23 cellular contexts compared by ENCODE assay signal in genomic region chr11:61864814-61865775, GRCh38. TPM values are rescaled to one million over a fixed set of nuclear protein-coding genes. Genes with fewer than 3 reads are reported as not detected.
DNase-seq lines count a peak whose midpoint lies in the region; ATAC-seq and TF ChIP-seq lines count a peak whose summit lies in the region.
"Had no signal": no experiment of that assay in that cellular context is flagged by ENCODE, and none has a peak within 500 bp of the region (broad histone marks: within the 10 kb centered on the region; RNA-seq: fewer than 3 reads in every experiment).

No MANE protein-coding gene starts in this region.

- H3K4me2 ChIP-seq in IMR-90 (ENCODE audit: low read depth, low read length): no peak overlapping the region

- no peak overlapping the region for H3K4me3 Mint-ChIP-seq in activated CD4-positive, alpha-beta T cell treated with anti-CD3 and anti-CD28 coated beads, Interleukin-2, amount 10 ng/mL, durations not matched to agents 7 days and 5 days
- H3K4me3 Mint-ChIP-seq in chondrocyte (ENCODE audit: unreplicated experiment): no peak overlapping the region
- H3K4me3 Mint-ChIP-seq in osteocyte (ENCODE audit: unreplicated experiment): no peak overlapping the region
- H3K4me3 Mint-ChIP-seq: B cell, HFFc6 had no signal

- no peaks in the 10 kb centered on the region for H3K9me3 Mint-ChIP-seq in activated CD4-positive, alpha-beta T cell treated with anti-CD3 and anti-CD28 coated beads, Interleukin-2, amount 10 ng/mL, durations not matched to agents 7 days and 5 days
- H3K9me3 Mint-ChIP-seq in chondrocyte (ENCODE audit: low read depth) (no peaks in the 10 kb centered on the region), osteocyte (ENCODE audit: unreplicated experiment) (no peaks in the 10 kb centered on the region)
- H3K9me3 Mint-ChIP-seq: HFFc6 had no signal

- WGBS in IMR-90 (ENCODE audit: extremely low coverage in 2 of 2, insufficient read length in 1 of 2), 2 experiments: 93% methylated on average over 8 of the region's 20 CpGs; no CpG with 5 or more reads in 1 of the 2 experiments

- no peak overlapping the region for H3K56ac ChIP-seq in IMR-90 (ENCODE audit: extremely low read depth, insufficient read depth, low read length)

- POLR2A ChIA-PET in activated CD4-positive, alpha-beta T cell treated with anti-CD3 and anti-CD28 coated beads, Interleukin-2, amount 10 ng/mL, durations not matched to agents 7 days and 5 days (lab: Charles Lee): no interaction called here
- POLR2A ChIA-PET in IMR-90 (lab: Charles Lee; ENCODE audit: unreplicated experiment): no interaction called here

- dilution Hi-C loops in IMR-90 (cut with HindIII; ENCODE audit: low sequenced_read_pairs, unreplicated experiment): no loop called here

- H3K27me3 Mint-ChIP-seq in activated CD4-positive, alpha-beta T cell treated with anti-CD3 and anti-CD28 coated beads, Interleukin-2, amount 10 ng/mL, durations not matched to agents 7 days and 5 days: no peaks in the 10 kb centered on the region
- H3K27me3 Mint-ChIP-seq in chondrocyte (ENCODE audit: low read depth): no peaks in the 10 kb centered on the region
- no peaks in the 10 kb centered on the region for H3K27me3 Mint-ChIP-seq in osteocyte (ENCODE audit: unreplicated experiment)
- H3K27me3 Mint-ChIP-seq: B cell; CD4-positive, CD25-positive, alpha-beta regulatory T cell had no signal

- H3K14ac ChIP-seq in IMR-90 (replicated peaks; ENCODE audit: low read depth, low read length): no peak overlapping the region

- no peaks in the 10 kb centered on the region for H3K4me1 ChIP-seq in IMR-90 (ENCODE audit: control insufficient read depth, insufficient read depth, low read length)

- no peak for TF ChIP-seq CTCF in IMR-90 (conservative IDR thresholded peaks at IDR 0.05; ENCODE audit: low read depth, low read length)
- TF ChIP-seq CTCF in chondrocyte (IDR thresholded peaks at IDR 0.05): no peak
- no peak for TF ChIP-seq CTCF in osteocyte (IDR thresholded peaks at IDR 0.05)

- no peak overlapping the region for H2BK20ac ChIP-seq in IMR-90 (ENCODE audit: low read depth, low read length)

- ATAC-seq in IMR-90 (ENCODE audit: low read depth) (no peak), GM18867 (IDR thresholded peaks at IDR 0.05; ENCODE audit: unreplicated experiment) (no peak)
- ATAC-seq: Panc1 had no signal

- no peak for TF ChIP-seq POLR2A in IMR-90 (IDR thresholded peaks at IDR 0.05; ENCODE audit: low read depth, low read length)

- H2AFZ ChIP-seq in IMR-90 (replicated peaks; ENCODE audit: low read length, poor library complexity): peak overlapping the region; percentile 10

- H3K23ac ChIP-seq in IMR-90 (ENCODE audit: low read depth, low read length): no peak overlapping the region

- no peaks in the 10 kb centered on the region for H4K20me1 ChIP-seq in IMR-90 (ENCODE audit: insufficient read depth, low read length)

- no peak overlapping the region for H3K18ac ChIP-seq in IMR-90 (ENCODE audit: low read depth, low read length)

- intact Hi-C loops in IMR-90 (cut with micrococcal nuclease): no loop called here

- H3K9me1 ChIP-seq in IMR-90 (ENCODE audit: insufficient read depth, low read length): no peaks in the 10 kb centered on the region

- H3K27ac ChIP-seq in IMR-90 (ENCODE audit: insufficient read depth, low read length): no peak overlapping the region
- H3K27ac ChIP-seq: 22Rv1 had no signal

- H3K36me3 ChIP-seq in IMR-90 (ENCODE audit: control insufficient read depth, insufficient read depth, low read length): peaks cover 35% of the 10 kb centered on the region
- H3K36me3 ChIP-seq: MG63 had no signal

- H3K27me3 ChIP-seq in IMR-90 (ENCODE audit: control insufficient read depth, insufficient read depth, low read length): no peaks in the 10 kb centered on the region
- H3K27me3 ChIP-seq: MG63 had no signal

- no peak overlapping the region for H2BK120ac ChIP-seq in IMR-90 (ENCODE audit: low read depth, low read length)

- H3K9me3 ChIP-seq in IMR-90 (ENCODE audit: control insufficient read depth, insufficient read depth, low read length): no peaks in the 10 kb centered on the region
- H3K9me3 ChIP-seq: Caco-2, MG63 had no signal

- TF ChIP-seq RAD21 in IMR-90 (IDR thresholded peaks at IDR 0.05; ENCODE audit: low read length): no peak

- H4K91ac ChIP-seq in IMR-90 (ENCODE audit: insufficient read depth, low read depth, low read length): no peak overlapping the region

- in situ Hi-C loops in IMR-90 (cut with MboI; ENCODE audit: low sequenced_read_pairs): loop anchor here (25.0 kb wide), 1 partner anchor 447 kb away; no protein-coding TSS in a partner anchor

- no peak overlapping the region for H4K5ac ChIP-seq in IMR-90 (ENCODE audit: low read depth, low read length)

- no peaks in the 10 kb centered on the region for H3K79me1 ChIP-seq in IMR-90 (ENCODE audit: low read depth in 1 of 2, low read length in 2 of 2)

- no peak overlapping the region for H4K8ac ChIP-seq in IMR-90 (ENCODE audit: low read depth in 2 of 2, low read length in 2 of 2)

- H3K27ac Mint-ChIP-seq in activated CD4-positive, alpha-beta T cell treated with anti-CD3 and anti-CD28 coated beads, Interleukin-2, amount 10 ng/mL, durations not matched to agents 7 days and 5 days: peak overlapping the region; percentile 19
- H3K27ac Mint-ChIP-seq in chondrocyte (ENCODE audit: unreplicated experiment) (no peak overlapping the region), osteocyte (ENCODE audit: unreplicated experiment) (no peak overlapping the region)
- H3K27ac Mint-ChIP-seq: B cell; CD4-positive, CD25-positive, alpha-beta regulatory T cell; HFFc6 had no signal

- H3K9ac ChIP-seq in IMR-90 (ENCODE audit: low read depth, low read length): no peak overlapping the region

- peak overlapping the region; percentile 24 for H2AK9ac ChIP-seq in IMR-90 (replicated peaks; ENCODE audit: low read depth, low read length, poor library complexity)

- H3K4ac ChIP-seq in IMR-90 (ENCODE audit: low read depth, low read length): no peak overlapping the region

- H3K36me3 Mint-ChIP-seq in activated CD4-positive, alpha-beta T cell treated with anti-CD3 and anti-CD28 coated beads, Interleukin-2, amount 10 ng/mL, durations not matched to agents 7 days and 5 days (ENCODE audit: low read depth): peaks cover 17% of the 10 kb centered on the region
- H3K36me3 Mint-ChIP-seq in chondrocyte (ENCODE audit: low read depth) (peaks cover 19% of the 10 kb centered on the region), osteocyte (ENCODE audit: unreplicated experiment) (peaks cover 14% of the 10 kb centered on the region)
- H3K36me3 Mint-ChIP-seq: CD4-positive, CD25-positive, alpha-beta regulatory T cell had no signal

- no peak for DNase-seq in activated CD4-positive, alpha-beta T cell treated with anti-CD3 and anti-CD28 coated beads, Interleukin-2, amount 10 ng/mL, durations not matched to agents 7 days and 5 days
- DNase-seq in activated CD4-positive, alpha-beta T cell treated with anti-CD3 and anti-CD28 coated beads, Interleukin-2, amount 50 U/mL, for 48 hours: no peak
- DNase-seq in IMR-90 (no peak), chondrocyte (ENCODE audit: low spot score) (peak; percentile 86), osteocyte (ENCODE audit: extremely low spot score, unreplicated experiment) (peak; percentile 80), medulla oblongata (ENCODE audit: extremely low spot score) (no peak), DMS53 treated with DMSO at 0.1 percent for 48 hours (lab: John Stamatoyannopoulos, UW; ENCODE audit: unreplicated experiment) (no peak)
- DNase-seq: Caco-2; CD4-positive, CD25-positive, alpha-beta regulatory T cell; GDM1; HFFc6; Kasumi-1; MG63; NCI-H1092 treated with DMSO at 0.1 percent for 48 hours; NCI-H146; NCI-H2029 treated with DMSO at 0.1 percent for 48 hours; NCI-H2171; NCI-H446 treated with DMSO at 0.1 percent for 48 hours; Right ventricle myocardium superior had no signal

- no peak overlapping the region for H3K4me3 ChIP-seq in IMR-90 (ENCODE audit: insufficient read depth, low read depth, low read length)
- H3K4me3 ChIP-seq: MG63 had no signal

- no peaks in the 10 kb centered on the region for H3K4me1 Mint-ChIP-seq in activated CD4-positive, alpha-beta T cell treated with anti-CD3 and anti-CD28 coated beads, Interleukin-2, amount 10 ng/mL, durations not matched to agents 7 days and 5 days
- H3K4me1 Mint-ChIP-seq in chondrocyte (ENCODE audit: low read depth) (peaks cover 6% of the 10 kb centered on the region), osteocyte (ENCODE audit: unreplicated experiment) (peaks cover 5% of the 10 kb centered on the region)
- H3K4me1 Mint-ChIP-seq: B cell; CD4-positive, CD25-positive, alpha-beta regulatory T cell had no signal

- CTCF ChIA-PET in activated CD4-positive, alpha-beta T cell treated with anti-CD3 and anti-CD28 coated beads, Interleukin-2, amount 10 ng/mL, durations not matched to agents 7 days and 5 days (lab: Charles Lee): interaction anchor here (1.0 kb wide), 1 partner anchor 50 kb away, joined by 3 read pairs; no protein-coding TSS in a partner anchor
- CTCF ChIA-PET in IMR-90 (lab: Yijun Ruan, JAX): no interaction called here

- H2BK15ac ChIP-seq in IMR-90 (ENCODE audit: low read depth, low read length): no peak overlapping the region

- no peak overlapping the region for H2AK5ac ChIP-seq in IMR-90 (ENCODE audit: low read depth, low read length)

- no peak overlapping the region for H2BK5ac ChIP-seq in IMR-90 (ENCODE audit: low read depth, low read length, poor library complexity, severe bottlenecking)

- BruUV-seq in IMR-90 (replicated peaks; lab: Mats Ljungman, UMichigan): no TSS peak

RNA-seq across cellular contexts. Expression of gene FADS3, which starts 26.2 kb away (rescaled TPM):
- 1 to 10 TPM; 2.9 to 3.7 TPM for total RNA-seq in activated CD4-positive, alpha-beta T cell treated with anti-CD3 and anti-CD28 coated beads, Interleukin-2, amount 10 ng/mL, durations not matched to agents 7 days and 5 days
- total RNA-seq in IMR-90 (2012; rRNA removed) (38.0 and 54.5 TPM in 2 replicates), chondrocyte (206 to 263 TPM (median 255 TPM) in 3 replicates), osteocyte (117 and 118 TPM in 2 replicates)
- 110 and 147 TPM in 2 replicates for polyA plus RNA-seq in IMR-90 (2012; rRNA removed)
- 34.0 and 101 TPM in 2 replicates for polyA plus RNA-seq in IMR-90 (2012; cell fraction: cytosol; rRNA removed)
- 556 and 1,224 TPM in 2 replicates for polyA plus RNA-seq in IMR-90 (2012; cell fraction: nucleus; rRNA removed; ENCODE audit: low replicate concordance)

RNA-seq across cellular contexts. Expression of gene FADS2, which starts 37.0 kb away (rescaled TPM):
- total RNA-seq in activated CD4-positive, alpha-beta T cell treated with anti-CD3 and anti-CD28 coated beads, Interleukin-2, amount 10 ng/mL, durations not matched to agents 7 days and 5 days: 100 to 1,000 TPM; 128 to 135 TPM
- 31.9 and 33.3 TPM in 2 replicates for total RNA-seq in IMR-90 (2012; rRNA removed)
- 88.4 and 98.4 TPM in 2 replicates for polyA plus RNA-seq in IMR-90 (2012; rRNA removed)
- 45.4 and 87.9 TPM in 2 replicates for polyA plus RNA-seq in IMR-90 (2012; cell fraction: cytosol; rRNA removed)
- 69.4 and 94.9 TPM in 2 replicates for polyA plus RNA-seq in IMR-90 (2012; cell fraction: nucleus; rRNA removed; ENCODE audit: low replicate concordance)
- 202 to 315 TPM (median 297 TPM) in 3 replicates for total RNA-seq in chondrocyte
- total RNA-seq in osteocyte: 193 and 207 TPM in 2 replicates

RNA-seq across cellular contexts. Expression of gene FADS1, which starts 48.3 kb away (rescaled TPM):
- 10 to 100 TPM; 25.7 to 27.1 TPM for total RNA-seq in activated CD4-positive, alpha-beta T cell treated with anti-CD3 and anti-CD28 coated beads, Interleukin-2, amount 10 ng/mL, durations not matched to agents 7 days and 5 days
- total RNA-seq in IMR-90 (2012; rRNA removed) (16.3 and 16.9 TPM in 2 replicates), chondrocyte (72.6 to 95.5 TPM (median 74.6 TPM) in 3 replicates), osteocyte (73.1 and 76.0 TPM in 2 replicates)
- polyA plus RNA-seq in IMR-90 (2012; rRNA removed): 17.6 and 18.4 TPM in 2 replicates
- 15.8 and 19.2 TPM in 2 replicates for polyA plus RNA-seq in IMR-90 (2012; cell fraction: cytosol; rRNA removed)
- polyA plus RNA-seq in IMR-90 (2012; cell fraction: nucleus; rRNA removed; ENCODE audit: low replicate concordance): 29.9 and 31.1 TPM in 2 replicates

RNA-seq across cellular contexts. Expression of gene RAB3IL1, which starts 52.3 kb away (rescaled TPM):
- total RNA-seq in activated CD4-positive, alpha-beta T cell treated with anti-CD3 and anti-CD28 coated beads, Interleukin-2, amount 10 ng/mL, durations not matched to agents 7 days and 5 days: not detected
- 0.28 and 0.72 TPM in 2 replicates for total RNA-seq in IMR-90 (2012; rRNA removed)
- polyA plus RNA-seq in IMR-90 (2012; rRNA removed): 1.9 TPM in 2 replicates
- 0.84 and 2.4 TPM in 2 replicates for polyA plus RNA-seq in IMR-90 (2012; cell fraction: cytosol; rRNA removed)
- polyA plus RNA-seq in IMR-90 (2012; cell fraction: nucleus; rRNA removed; ENCODE audit: low replicate concordance): 2.7 and 2.8 TPM in 2 replicates
- total RNA-seq in chondrocyte: 9.7 to 24.7 TPM (median 24.1 TPM) in 3 replicates
- 44.2 and 49.2 TPM in 2 replicates for total RNA-seq in osteocyte
- total RNA-seq: B cell; CD4-positive, CD25-positive, alpha-beta regulatory T cell had no signal
- polyA plus RNA-seq: CD4-positive, CD25-positive, alpha-beta regulatory T cell had no signal

Comparison
In these comparisons a context has a peak if more than half of its experiments do, and no peak if none do; other contexts are left out.
1. DNase-seq: peak in chondrocyte (single experiment) and osteocyte (single experiment); none in activated CD4-positive, alpha-beta T cell treated with anti-CD3 and anti-CD28 coated beads, Interleukin-2, amount 10 ng/mL, durations not matched to agents 7 days and 5 days (single experiment), activated CD4-positive, alpha-beta T cell treated with anti-CD3 and anti-CD28 coated beads, Interleukin-2, amount 50 U/mL, for 48 hours (0 of 2), IMR-90 (single experiment), medulla oblongata (single experiment) and DMS53 treated with DMSO at 0.1 percent for 48 hours (single experiment).